Comparison of ENCODE assay signal across 34 cellular contexts in the genomic region with DNA sequence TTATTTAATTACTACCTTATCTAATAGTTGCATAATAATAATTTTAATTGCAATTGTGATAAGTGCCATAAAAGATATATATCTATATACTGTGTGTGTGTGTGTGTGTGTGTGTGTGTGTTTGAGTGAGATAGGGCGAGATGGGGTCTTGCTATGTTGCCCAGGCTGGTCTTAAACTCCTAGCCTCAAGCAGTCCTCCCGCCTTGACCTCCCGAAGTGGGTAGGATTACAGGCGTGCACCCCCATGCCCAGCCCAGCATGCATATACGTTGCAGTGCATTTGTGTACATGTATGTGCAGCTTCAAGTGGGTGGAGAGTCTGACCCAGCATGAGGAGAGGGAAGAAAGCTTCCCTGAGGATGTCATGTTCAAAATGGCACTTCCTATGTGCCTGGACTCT. TPM values are rescaled to one million over a fixed set of nuclear protein-coding genes. Genes with fewer than 3 reads are reported as not detected.
"Had no signal": no experiment of that assay in that cellular context is flagged by ENCODE, and none has a peak within 500 bp of the region (broad histone marks: within the 10 kb centered on the region; RNA-seq: fewer than 3 reads in every experiment).

No MANE protein-coding gene starts in this region.

- H3K4me3 ChIP-seq: ascending aorta, breast epithelium, cardiac muscle cell, colonic mucosa, esophagus squamous epithelium, gastroesophageal sphincter, heart right ventricle had no signal

- H3K9me3 Mint-ChIP-seq: activated CD4-positive, alpha-beta memory T cell treated with anti-CD3 and anti-CD28 coated beads, Interleukin-2, amount 10 ng/mL, durations not matched to agents 7 days and 5 days; activated CD4-positive, alpha-beta T cell treated with anti-CD3 and anti-CD28 coated beads, Interleukin-2, amount 10 ng/mL, durations not matched to agents 7 days and 5 days; activated naive CD4-positive, alpha-beta T cell treated with anti-CD3 and anti-CD28 coated beads, Interleukin-2, amount 10 ng/mL, durations not matched to agents 7 days and 5 days; activated naive CD4-positive, alpha-beta T cell treated with anti-CD3 and anti-CD28 coated beads, Interleukin-2, amount 50 U/mL, for 72 hours; activated naive CD8-positive, alpha-beta T cell treated with anti-CD3 and anti-CD28 coated beads, Interleukin-2, amount 10 ng/mL, durations not matched to agents 7 days and 5 days; activated T-helper 1 cell treated with anti-CD3 and anti-CD28 coated beads, Interleukin-12 subunit alpha, Interleukin-12 subunit beta, Interleukin-2, Interleukin-4 antibody, amounts not matched to agents 30 ng/mL and 10 ng/mL and 1 ng/mL, durations not matched to agents 14 hours and 24 hours and 36 hours; activated T-helper 2 cell treated with anti-CD3 and anti-CD28 coated beads, Interferon-gamma antibody, Interleukin-2, Interleukin-4, amounts not matched to agents 10 μg/mL and 5 μg/mL and 100 μg/mL, durations not matched to agents 14 hours and 24 hours and 36 hours had no signal

- H3K27ac ChIP-seq: ascending aorta, breast epithelium, cardiac muscle cell, colonic mucosa, epithelial cell of prostate, esophagus squamous epithelium, gastroesophageal sphincter, heart right ventricle had no signal

- ATAC-seq: activated naive CD4-positive, alpha-beta T cell treated with anti-CD3 and anti-CD28 coated beads, Interleukin-2, amount 50 U/mL, for 72 hours; gastroesophageal sphincter; heart right ventricle had no signal

- H3K27ac Mint-ChIP-seq: activated CD4-positive, alpha-beta memory T cell treated with anti-CD3 and anti-CD28 coated beads, Interleukin-2, amount 10 ng/mL, durations not matched to agents 7 days and 5 days; activated CD4-positive, alpha-beta T cell treated with anti-CD3 and anti-CD28 coated beads, Interleukin-2, amount 10 ng/mL, durations not matched to agents 7 days and 5 days; activated naive CD4-positive, alpha-beta T cell treated with anti-CD3 and anti-CD28 coated beads, Interleukin-2, amount 10 ng/mL, durations not matched to agents 7 days and 5 days; activated naive CD4-positive, alpha-beta T cell treated with anti-CD3 and anti-CD28 coated beads, Interleukin-2, amount 50 U/mL, for 72 hours; activated naive CD8-positive, alpha-beta T cell treated with anti-CD3 and anti-CD28 coated beads, Interleukin-2, amount 10 ng/mL, durations not matched to agents 7 days and 5 days; activated T-helper 1 cell treated with anti-CD3 and anti-CD28 coated beads, Interleukin-12 subunit alpha, Interleukin-12 subunit beta, Interleukin-2, Interleukin-4 antibody, amounts not matched to agents 30 ng/mL and 10 ng/mL and 1 ng/mL, durations not matched to agents 14 hours and 24 hours and 36 hours; activated T-helper 2 cell treated with anti-CD3 and anti-CD28 coated beads, Interferon-gamma antibody, Interleukin-2, Interleukin-4, amounts not matched to agents 10 μg/mL and 5 μg/mL and 100 μg/mL, durations not matched to agents 14 hours and 24 hours and 36 hours; brain had no signal

- H3K36me3 ChIP-seq: ascending aorta, breast epithelium, cardiac muscle cell, colonic mucosa, esophagus squamous epithelium, gastroesophageal sphincter, heart right ventricle had no signal

- H3K9me3 ChIP-seq: colonic mucosa had no signal

- H3K36me3 Mint-ChIP-seq: activated naive CD4-positive, alpha-beta T cell treated with anti-CD3 and anti-CD28 coated beads, Interleukin-2, amount 10 ng/mL, durations not matched to agents 7 days and 5 days; activated naive CD8-positive, alpha-beta T cell treated with anti-CD3 and anti-CD28 coated beads, Interleukin-2, amount 10 ng/mL, durations not matched to agents 7 days and 5 days; brain had no signal

- FAIRE-seq: endometrium, endothelial cell of umbilical vein had no signal

- H3K4me1 ChIP-seq: breast epithelium, colonic mucosa had no signal

- H3K4me3 Mint-ChIP-seq: activated CD4-positive, alpha-beta memory T cell treated with anti-CD3 and anti-CD28 coated beads, Interleukin-2, amount 10 ng/mL, durations not matched to agents 7 days and 5 days; activated CD4-positive, alpha-beta T cell treated with anti-CD3 and anti-CD28 coated beads, Interleukin-2, amount 10 ng/mL, durations not matched to agents 7 days and 5 days; activated naive CD4-positive, alpha-beta T cell treated with anti-CD3 and anti-CD28 coated beads, Interleukin-2, amount 10 ng/mL, durations not matched to agents 7 days and 5 days; activated naive CD8-positive, alpha-beta T cell treated with anti-CD3 and anti-CD28 coated beads, Interleukin-2, amount 10 ng/mL, durations not matched to agents 7 days and 5 days; activated T-helper 1 cell treated with anti-CD3 and anti-CD28 coated beads, Interleukin-12 subunit alpha, Interleukin-12 subunit beta, Interleukin-2, Interleukin-4 antibody, amounts not matched to agents 30 ng/mL and 10 ng/mL and 1 ng/mL, durations not matched to agents 14 hours and 24 hours and 36 hours; brain had no signal

- H3K4me1 Mint-ChIP-seq: activated naive CD4-positive, alpha-beta T cell treated with anti-CD3 and anti-CD28 coated beads, Interleukin-2, amount 10 ng/mL, durations not matched to agents 7 days and 5 days; activated naive CD8-positive, alpha-beta T cell treated with anti-CD3 and anti-CD28 coated beads, Interleukin-2, amount 10 ng/mL, durations not matched to agents 7 days and 5 days had no signal

- DNase-seq: activated CD4-positive, alpha-beta memory T cell treated with anti-CD3 and anti-CD28 coated beads, Interleukin-2, amount 10 ng/mL, durations not matched to agents 7 days and 5 days; activated CD4-positive, alpha-beta T cell treated with anti-CD3 and anti-CD28 coated beads for 1 hour; activated CD4-positive, alpha-beta T cell treated with anti-CD3 and anti-CD28 coated beads for 4 hours; activated CD4-positive, alpha-beta T cell treated with anti-CD3 and anti-CD28 coated beads, Interleukin-2, amount 10 ng/mL, durations not matched to agents 7 days and 5 days; activated CD4-positive, alpha-beta T cell treated with anti-CD3 and anti-CD28 coated beads, Interleukin-2, amount 50 U/mL, for 4 hours; activated gamma-delta T cell; activated naive CD4-positive, alpha-beta T cell; activated naive CD4-positive, alpha-beta T cell treated with anti-CD3 and anti-CD28 coated beads, Interleukin-2, amount 10 ng/mL, durations not matched to agents 7 days and 5 days; activated naive CD8-positive, alpha-beta T cell treated with anti-CD3 and anti-CD28 coated beads, Interleukin-2, amount 10 ng/mL, durations not matched to agents 7 days and 5 days; activated T-cell treated with anti-CD3 and anti-CD28 coated beads, Interleukin-2, amount 50 U/mL, for 1 hour; activated T-cell treated with anti-CD3 and anti-CD28 coated beads, Interleukin-2, amount 50 U/mL, for 48 hours; central memory CD4-positive, alpha-beta T cell; cerebellar nuclear complex; colonic mucosa; effector CD8-positive, alpha-beta T cell; esophagus squamous epithelium; foreskin melanocyte; heart right ventricle; T-helper 2 cell had no signal

RNA-seq across cellular contexts. Expression of gene RIMS4, which starts 4.6 kb away (rescaled TPM):
- total RNA-seq: activated CD4-positive, alpha-beta memory T cell treated with anti-CD3 and anti-CD28 coated beads, Interleukin-2, amount 10 ng/mL, durations not matched to agents 7 days and 5 days; activated CD4-positive, alpha-beta T cell treated with anti-CD3 and anti-CD28 coated beads, Interleukin-2, amount 10 ng/mL, durations not matched to agents 7 days and 5 days; activated naive CD8-positive, alpha-beta T cell treated with anti-CD3 and anti-CD28 coated beads, Interleukin-2, amount 10 ng/mL, durations not matched to agents 7 days and 5 days; activated T-helper 1 cell treated with anti-CD3 and anti-CD28 coated beads, Interleukin-12 subunit alpha, Interleukin-12 subunit beta, Interleukin-2, Interleukin-4 antibody, amounts not matched to agents 30 ng/mL and 10 ng/mL and 1 ng/mL, durations not matched to agents 14 hours and 24 hours and 36 hours; activated T-helper 2 cell treated with anti-CD3 and anti-CD28 coated beads, Interferon-gamma antibody, Interleukin-2, Interleukin-4, amounts not matched to agents 10 μg/mL and 5 μg/mL and 100 μg/mL, durations not matched to agents 14 hours and 24 hours and 36 hours; dermis microvascular lymphatic vessel endothelial cell; endothelial cell of umbilical vein; fibroblast of villous mesenchyme; glomerular endothelial cell; T-helper 1 cell treated with Interleukin-12 subunit alpha and Interleukin-12 subunit beta and Interleukin-4 antibody, amounts not matched to agents 30 ng/mL and 1 ng/mL, for 36 hours had no signal
- polyA plus RNA-seq: endothelial cell of umbilical vein had no signal
